ENCODE assay signal across 1 cellular context in the genomic region with DNA sequence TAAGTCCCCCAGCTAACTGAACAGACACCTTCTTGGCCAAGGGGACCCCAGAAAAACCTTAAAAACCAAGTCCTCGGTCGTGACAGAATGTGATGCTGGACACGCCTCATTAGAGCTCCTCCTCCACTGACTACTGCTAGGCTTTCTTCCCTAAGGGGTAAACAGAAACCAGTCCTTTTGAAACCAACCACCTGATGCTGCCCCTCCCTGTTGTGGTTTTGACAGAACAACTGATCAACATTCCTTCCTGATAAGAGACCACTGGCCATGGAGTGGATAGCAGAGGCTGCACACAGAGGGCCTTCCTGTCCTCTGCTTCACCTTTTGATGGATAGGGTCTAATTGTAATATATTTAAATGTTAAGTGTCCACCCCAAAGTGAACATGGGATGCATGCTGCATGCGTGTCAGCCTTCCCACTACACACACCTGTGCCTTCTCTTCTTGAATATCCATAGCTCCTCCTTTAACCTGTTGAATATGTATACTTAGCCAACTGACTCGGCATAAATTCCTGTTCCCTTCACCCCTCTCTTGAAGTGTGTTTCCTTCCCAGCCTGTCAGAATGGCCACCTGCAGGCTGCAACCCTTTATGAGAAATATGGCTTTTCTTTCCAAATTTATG.
TF ChIP-seq lines count a peak whose summit lies in the region.

No MANE protein-coding gene starts in this region.

TF ChIP-seq in HCT116, 20 proteins besides CTCF, POLR2A, EP300 and RAD21 (continued from another document):
- TF ChIP-seq, protein P1, sequence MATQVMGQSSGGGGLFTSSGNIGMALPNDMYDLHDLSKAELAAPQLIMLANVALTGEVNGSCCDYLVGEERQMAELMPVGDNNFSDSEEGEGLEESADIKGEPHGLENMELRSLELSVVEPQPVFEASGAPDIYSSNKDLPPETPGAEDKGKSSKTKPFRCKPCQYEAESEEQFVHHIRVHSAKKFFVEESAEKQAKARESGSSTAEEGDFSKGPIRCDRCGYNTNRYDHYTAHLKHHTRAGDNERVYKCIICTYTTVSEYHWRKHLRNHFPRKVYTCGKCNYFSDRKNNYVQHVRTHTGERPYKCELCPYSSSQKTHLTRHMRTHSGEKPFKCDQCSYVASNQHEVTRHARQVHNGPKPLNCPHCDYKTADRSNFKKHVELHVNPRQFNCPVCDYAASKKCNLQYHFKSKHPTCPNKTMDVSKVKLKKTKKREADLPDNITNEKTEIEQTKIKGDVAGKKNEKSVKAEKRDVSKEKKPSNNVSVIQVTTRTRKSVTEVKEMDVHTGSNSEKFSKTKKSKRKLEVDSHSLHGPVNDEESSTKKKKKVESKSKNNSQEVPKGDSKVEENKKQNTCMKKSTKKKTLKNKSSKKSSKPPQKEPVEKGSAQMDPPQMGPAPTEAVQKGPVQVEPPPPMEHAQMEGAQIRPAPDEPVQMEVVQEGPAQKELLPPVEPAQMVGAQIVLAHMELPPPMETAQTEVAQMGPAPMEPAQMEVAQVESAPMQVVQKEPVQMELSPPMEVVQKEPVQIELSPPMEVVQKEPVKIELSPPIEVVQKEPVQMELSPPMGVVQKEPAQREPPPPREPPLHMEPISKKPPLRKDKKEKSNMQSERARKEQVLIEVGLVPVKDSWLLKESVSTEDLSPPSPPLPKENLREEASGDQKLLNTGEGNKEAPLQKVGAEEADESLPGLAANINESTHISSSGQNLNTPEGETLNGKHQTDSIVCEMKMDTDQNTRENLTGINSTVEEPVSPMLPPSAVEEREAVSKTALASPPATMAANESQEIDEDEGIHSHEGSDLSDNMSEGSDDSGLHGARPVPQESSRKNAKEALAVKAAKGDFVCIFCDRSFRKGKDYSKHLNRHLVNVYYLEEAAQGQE (IDR thresholded peaks at IDR 0.05; ENCODE audit: low read depth), result no peak
- TF ChIP-seq ZFX (IDR thresholded peaks at IDR 0.05), result no peak
- TF ChIP-seq SP1 (IDR thresholded peaks at IDR 0.05; ENCODE audit: low read depth), result no peak
- TF ChIP-seq ELF1 (IDR thresholded peaks at IDR 0.05; ENCODE audit: borderline replicate concordance, low read depth), result no peak
- TF ChIP-seq POLR2AphosphoS5 (IDR thresholded peaks at IDR 0.05; ENCODE audit: low read depth, low read length), result no peak
- TF ChIP-seq EZH2phosphoT487 (IDR thresholded peaks at IDR 0.05; ENCODE audit: borderline replicate concordance), result no peak
- TF ChIP-seq EZH2 (IDR thresholded peaks at IDR 0.05), result no peak
- TF ChIP-seq CBX3 (IDR thresholded peaks at IDR 0.05; ENCODE audit: low read depth), result no peak
- TF ChIP-seq FOSL1 (IDR thresholded peaks at IDR 0.05; ENCODE audit: low read depth), result no peak
- no peak for TF ChIP-seq EGR1 (IDR thresholded peaks at IDR 0.05; ENCODE audit: low read depth)
- TF ChIP-seq, protein P2, sequence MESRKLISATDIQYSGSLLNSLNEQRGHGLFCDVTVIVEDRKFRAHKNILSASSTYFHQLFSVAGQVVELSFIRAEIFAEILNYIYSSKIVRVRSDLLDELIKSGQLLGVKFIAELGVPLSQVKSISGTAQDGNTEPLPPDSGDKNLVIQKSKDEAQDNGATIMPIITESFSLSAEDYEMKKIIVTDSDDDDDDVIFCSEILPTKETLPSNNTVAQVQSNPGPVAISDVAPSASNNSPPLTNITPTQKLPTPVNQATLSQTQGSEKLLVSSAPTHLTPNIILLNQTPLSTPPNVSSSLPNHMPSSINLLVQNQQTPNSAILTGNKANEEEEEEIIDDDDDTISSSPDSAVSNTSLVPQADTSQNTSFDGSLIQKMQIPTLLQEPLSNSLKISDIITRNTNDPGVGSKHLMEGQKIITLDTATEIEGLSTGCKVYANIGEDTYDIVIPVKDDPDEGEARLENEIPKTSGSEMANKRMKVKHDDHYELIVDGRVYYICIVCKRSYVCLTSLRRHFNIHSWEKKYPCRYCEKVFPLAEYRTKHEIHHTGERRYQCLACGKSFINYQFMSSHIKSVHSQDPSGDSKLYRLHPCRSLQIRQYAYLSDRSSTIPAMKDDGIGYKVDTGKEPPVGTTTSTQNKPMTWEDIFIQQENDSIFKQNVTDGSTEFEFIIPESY (IDR thresholded peaks at IDR 0.05; ENCODE audit: extremely low read depth, insufficient replicate concordance, low read length), result no peak
